ENCODE assay signal across 8 cellular contexts in genomic region chr3:128649264-128649663, GRCh38. TPM values are rescaled to one million over a fixed set of nuclear protein-coding genes. Genes with fewer than 3 reads are reported as not detected.
A peak's percentile ranks its signal among the peaks of the same experiment; 100 is the strongest.
DNase-seq lines count a peak whose midpoint lies in the region; ATAC-seq and TF ChIP-seq lines count a peak whose summit lies in the region.

No MANE protein-coding gene starts in this region.

- H3K4me1 Mint-ChIP-seq in brain = peaks cover 26% of the 10 kb centered on the region

- no peaks in the 10 kb centered on the region for H3K36me3 ChIP-seq in mucosa of stomach (ENCODE audit: control insufficient read depth, insufficient read depth, low read length)

- peaks cover 7% of the 10 kb centered on the region for H3K4me1 ChIP-seq in mucosa of stomach (ENCODE audit: control insufficient read depth, insufficient read depth, low read length)

- CTCF ChIA-PET in AG04449 (lab: Yijun Ruan, JAX) = interaction anchor here (0.8 to 2.9 kb wide), 9 partner anchors 17 to 197 kb away, joined by 3 to 11 read pairs (median 3); no protein-coding TSS in a partner anchor

- H3K27ac Mint-ChIP-seq in brain = peak overlapping the region; percentile 78 to 96 (median 89)

- H3K9ac ChIP-seq in mucosa of stomach (ENCODE audit: low read length) = peak overlapping the region; percentile 97

- peaks cover 30% of the 10 kb centered on the region for H3K36me3 Mint-ChIP-seq in brain

- peak overlapping the region; percentile 100 for H3K4me3 ChIP-seq in AG04449 (ENCODE audit: low read depth, low read length)
- peak overlapping the region; percentile 99 for H3K4me3 ChIP-seq in HL-60 (replicated peaks; ENCODE audit: insufficient read depth, low read length)
- H3K4me3 ChIP-seq in mucosa of stomach (ENCODE audit: low read length) = peak overlapping the region; percentile 92

- H3K27me3 ChIP-seq in HL-60 (ENCODE audit: insufficient read depth, poor library complexity, severe bottlenecking) (no peaks in the 10 kb centered on the region), mucosa of stomach (ENCODE audit: control insufficient read depth, insufficient read depth, low read length) (no peaks in the 10 kb centered on the region)

- no peak for ATAC-seq in HG03442 (IDR thresholded peaks at IDR 0.05; ENCODE audit: unreplicated experiment)

- peaks cover 5% of the 10 kb centered on the region for H3K27me3 Mint-ChIP-seq in brain

- POLR2A ChIA-PET in AG04449 (lab: Yijun Ruan, JAX) = no interaction called here

- H3K9me3 ChIP-seq in mucosa of stomach (ENCODE audit: control insufficient read depth, low read length) = no peaks in the 10 kb centered on the region

- H3K27ac ChIP-seq in HL-60 (replicated peaks) = peak overlapping the region; percentile 93

- no peak for TF ChIP-seq CTCF in AG04449 (IDR thresholded peaks at IDR 0.05; ENCODE audit: insufficient read depth, low read length, missing control alignments)
- no peak for TF ChIP-seq CTCF in HL-60 (IDR thresholded peaks at IDR 0.05; ENCODE audit: insufficient read depth, low read length)
- no peak for TF ChIP-seq CTCF in brain (conservative IDR thresholded peaks at IDR 0.05)

- peaks cover 0 to 1% (median 0%) of the 10 kb centered on the region in 5 experiments for H3K9me3 Mint-ChIP-seq in brain

- H3K4me3 Mint-ChIP-seq in brain = peak overlapping the region; percentile 92 to 97 (median 93)

- DNase-seq in AG04449 (ENCODE audit: low read depth, low spot score) (no peak), HL-60 (ENCODE audit: low read depth in 1 of 2, low spot score in 1 of 2) (no peak), HuH-7.5 (ENCODE audit: low spot score) (no peak), NCI-H524 treated with DMSO at 0.1 percent for 48 hours (lab: John Stamatoyannopoulos, UW) (no peak), NCI-H1436 treated with DMSO at 0.1 percent for 48 hours (lab: John Stamatoyannopoulos, UW) (no peak)

RNA-seq across cellular contexts. Expression of gene RPN1, which starts 1.4 kb away (rescaled TPM):
- polyA plus RNA-seq in brain (ENCODE audit: insufficient read depth, low read depth, low replicate concordance) = 281 TPM
